Comparison of ENCODE assay signal across 18 cellular contexts in the genomic region with DNA sequence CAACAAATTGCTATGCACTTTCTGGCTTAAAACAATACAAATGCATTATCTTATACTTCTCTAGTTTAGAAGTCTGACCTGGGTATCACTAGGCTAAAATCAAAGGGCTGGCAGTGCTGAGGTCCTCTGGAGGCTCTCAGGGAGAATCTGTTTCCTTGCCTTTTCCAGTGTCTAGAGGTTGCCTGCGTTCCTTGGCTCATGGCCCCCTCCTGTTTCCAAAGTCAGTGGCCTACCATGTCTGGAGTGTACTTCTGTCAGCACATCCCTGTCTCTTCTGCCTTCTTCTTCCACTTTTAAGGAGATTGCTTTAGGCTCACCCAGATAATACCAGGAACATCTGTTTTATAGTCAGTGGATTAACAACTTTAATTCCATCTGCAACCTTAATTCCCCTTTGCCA.
"Had no signal": no experiment of that assay in that cellular context is flagged by ENCODE, and none has a peak within 500 bp of the region (broad histone marks: within the 10 kb centered on the region; RNA-seq: fewer than 3 reads in every experiment).

No MANE protein-coding gene starts in this region.

- H3K4me2 ChIP-seq: neural progenitor cell, smooth muscle cell had no signal

- H3K4me3 ChIP-seq: dorsolateral prefrontal cortex, left lung, lower lobe of right lung, neural progenitor cell, ovary, smooth muscle cell, upper lobe of right lung, vagina had no signal

- ATAC-seq: natural killer cell treated with Interleukin-12 subunit alpha and Interleukin-12 subunit beta and Interleukin-15 and Interleukin-18, amount 100 ng/mL, for 72 hours; right cardiac atrium had no signal

- DNase-seq: cortex of kidney; dorsolateral prefrontal cortex; effector CD8-positive, alpha-beta T cell; immature natural killer cell; left lung; lower lobe of right lung; midbrain; nucleus accumbens; ovary; right cardiac atrium; stimulated activated CD4-positive, alpha-beta T cell treated with anti-CD3 and anti-CD28 coated beads, Interleukin-2, amount 100 ng/mL, for 48 hours; stimulated activated naive CD4-positive, alpha-beta T cell treated with Interleukin-2 at 50 U/mL for 16 hours; upper lobe of right lung had no signal

- H3K27me3 ChIP-seq: dorsolateral prefrontal cortex, left lung, neural progenitor cell, ovary, upper lobe of right lung, vagina had no signal

- H3K27me3 Mint-ChIP-seq: memory B cell; natural killer cell treated with Interleukin-12 subunit alpha and Interleukin-12 subunit beta and Interleukin-15 and Interleukin-18, amount 100 ng/mL, for 72 hours had no signal

- H3K9me3 ChIP-seq: ovary had no signal

- H3K36me3 ChIP-seq: left lung, lower lobe of right lung, neural progenitor cell, ovary, upper lobe of right lung, vagina had no signal

- H3K4me3 Mint-ChIP-seq: immature natural killer cell; memory B cell; natural killer cell treated with Interleukin-12 subunit alpha and Interleukin-12 subunit beta and Interleukin-15 and Interleukin-18, amount 100 ng/mL, for 72 hours; neural progenitor cell had no signal

- H3K27ac Mint-ChIP-seq: immature natural killer cell; memory B cell; natural killer cell treated with Interleukin-12 subunit alpha and Interleukin-12 subunit beta and Interleukin-15 and Interleukin-18, amount 100 ng/mL, for 72 hours; neural progenitor cell had no signal

- H3K9me3 Mint-ChIP-seq: natural killer cell treated with Interleukin-12 subunit alpha and Interleukin-12 subunit beta and Interleukin-15 and Interleukin-18, amount 100 ng/mL, for 72 hours had no signal

- H3K27ac ChIP-seq: left lung, lower lobe of right lung, neural progenitor cell, ovary, upper lobe of right lung, vagina had no signal
